In the genomic region with DNA sequence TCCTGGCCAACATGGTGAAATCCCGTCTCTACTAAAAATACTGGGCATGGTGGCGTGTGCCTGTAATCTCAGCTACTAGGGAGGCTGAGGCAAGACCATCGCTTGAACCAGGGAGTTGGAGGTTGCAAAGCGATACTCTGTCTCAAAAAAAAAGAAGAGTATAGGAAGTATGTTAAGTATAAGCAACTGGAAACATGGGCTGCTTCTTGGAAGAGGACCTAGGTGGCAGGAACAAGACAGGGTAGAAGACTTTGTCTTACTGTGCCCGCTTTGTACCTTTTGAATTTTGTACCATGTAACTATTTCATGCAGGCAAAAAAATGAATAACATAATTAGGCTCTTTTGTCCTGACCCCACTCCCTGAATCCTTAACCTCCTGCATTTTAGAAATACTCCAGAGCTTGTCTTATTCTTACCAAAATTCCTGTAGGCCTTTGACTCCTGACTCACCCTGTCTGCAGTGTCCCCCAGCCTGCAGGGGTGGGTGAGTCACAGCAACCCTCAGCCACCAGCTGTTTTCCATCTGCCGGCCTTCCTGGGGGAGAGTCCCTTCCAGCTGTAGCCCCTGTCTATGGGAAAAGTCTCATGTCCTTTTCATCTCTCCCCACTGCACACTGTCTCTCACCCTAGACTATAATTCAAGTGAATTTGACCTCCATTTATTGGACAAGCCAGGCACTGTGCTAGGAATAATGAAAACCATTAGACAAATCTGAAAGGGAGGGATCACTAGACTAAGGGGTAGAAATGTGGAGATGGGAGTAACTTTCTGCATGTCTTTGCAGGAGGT, we compare ENCODE assay signal across 10 cellular contexts. TPM values are rescaled to one million over a fixed set of nuclear protein-coding genes. Genes with fewer than 3 reads are reported as not detected.
DNase-seq lines count a peak whose midpoint lies in the region; TF ChIP-seq lines count a peak whose summit lies in the region.
"Had no signal": no experiment of that assay in that cellular context is flagged by ENCODE, and none has a peak within 500 bp of the region (broad histone marks: within the 10 kb centered on the region; RNA-seq: fewer than 3 reads in every experiment).

No MANE protein-coding gene starts in this region.

- H3K9me3 ChIP-seq in mesodermal cell (ENCODE audit: control insufficient read depth, low read length) = no peaks in the 10 kb centered on the region

- peaks cover 6% of the 10 kb centered on the region for H3K27me3 Mint-ChIP-seq in endothelial cell (ENCODE audit: unreplicated experiment)

- H3K4me1 Mint-ChIP-seq in endothelial cell (ENCODE audit: unreplicated experiment) = peaks cover 15% of the 10 kb centered on the region

- H3K4me3 Mint-ChIP-seq in endothelial cell (ENCODE audit: unreplicated experiment) = no peak overlapping the region
- H3K4me3 Mint-ChIP-seq: nephron progenitor cell had no signal

- H3K4me1 ChIP-seq in mesodermal cell (ENCODE audit: control insufficient read depth, insufficient read depth, low read length, poor library complexity, severe bottlenecking) = peaks cover 24% of the 10 kb centered on the region

- no peak overlapping the region for H3K4me3 ChIP-seq in AG09309 (ENCODE audit: control insufficient read depth, low read depth, low read length)
- H3K4me3 ChIP-seq in brain microvascular endothelial cell (ENCODE audit: low read depth, low read length) = no peak overlapping the region
- H3K4me3 ChIP-seq in mesodermal cell (ENCODE audit: extremely low read depth, insufficient read depth, low read length, poor library complexity, severe bottlenecking) = no peak overlapping the region

- H3K36me3 ChIP-seq in brain microvascular endothelial cell (replicated peaks) = no peaks in the 10 kb centered on the region
- H3K36me3 ChIP-seq in mesodermal cell (ENCODE audit: control insufficient read depth, insufficient read depth, low read length) = no peaks in the 10 kb centered on the region

- peak; percentile 68 for DNase-seq in AG09309 (ENCODE audit: low read depth)
- peak; percentile 46 for DNase-seq in HK-2 (ENCODE audit: unreplicated experiment)
- DNase-seq in brain microvascular endothelial cell = peak; percentile 92
- DNase-seq in caudate nucleus (lab: John Stamatoyannopoulos, UW) = no peak
- DNase-seq in NCI-H446 treated with DMSO at 0.1 percent for 48 hours (lab: John Stamatoyannopoulos, UW) = no peak
- no peak for DNase-seq in endothelial cell (ENCODE audit: low spot score)
- DNase-seq in NCI-H128 (lab: John Stamatoyannopoulos, UW; ENCODE audit: unreplicated experiment) = no peak
- DNase-seq: nephron progenitor cell had no signal

- H3K27ac ChIP-seq in brain microvascular endothelial cell (peak overlapping the region; percentile 95), mesodermal cell (ENCODE audit: low read depth, low read length, severe bottlenecking) (peak overlapping the region; percentile 93), caudate nucleus (ENCODE audit: low read depth, low read length) (no peak overlapping the region)
- H3K27ac ChIP-seq: VCaP had no signal

- H3K9me3 Mint-ChIP-seq in endothelial cell (ENCODE audit: unreplicated experiment) = no peaks in the 10 kb centered on the region

- in situ Hi-C loops in brain microvascular endothelial cell (cut with HindIII; ENCODE audit: low pct_ligation_motif_present, low sequenced_read_pairs) = no loop called here

- 76 to 78% methylated on average over 5 to 6 of the region's 6 CpGs for WGBS in mesodermal cell (ENCODE audit: insufficient coverage in 2 of 2), 2 experiments

- no peaks in the 10 kb centered on the region for H3K27me3 ChIP-seq in brain microvascular endothelial cell (replicated peaks)

- no peak for TF ChIP-seq CTCF in AG09309 (IDR thresholded peaks at IDR 0.05; ENCODE audit: control insufficient read depth, insufficient read depth, low read depth, low read length, missing control alignments)
- no peak for TF ChIP-seq CTCF in brain microvascular endothelial cell (IDR thresholded peaks at IDR 0.05; ENCODE audit: low read depth, low read length, missing control alignments)
- TF ChIP-seq CTCF in endothelial cell (IDR thresholded peaks at IDR 0.05; ENCODE audit: unreplicated experiment) = no peak

- no peaks in the 10 kb centered on the region for H3K36me3 Mint-ChIP-seq in endothelial cell (ENCODE audit: low read depth, unreplicated experiment)

- no peak overlapping the region for H3K27ac Mint-ChIP-seq in endothelial cell (ENCODE audit: unreplicated experiment)

RNA-seq across cellular contexts. Expression of a gene that starts 41.8 kb away (rescaled TPM):
- polyA plus RNA-seq in mesodermal cell (2013, experiment 1 of 2) = 68.8 TPM
- 64.2 TPM for polyA plus RNA-seq in mesodermal cell (2013, experiment 2 of 2)
- total RNA-seq in endothelial cell (ENCODE audit: unreplicated experiment) = 67.3 TPM

RNA-seq across cellular contexts. Expression of a gene that starts 51.9 kb away (rescaled TPM):
- 360 TPM for polyA plus RNA-seq in mesodermal cell (2013, experiment 1 of 2)
- 289 TPM for polyA plus RNA-seq in mesodermal cell (2013, experiment 2 of 2)
- total RNA-seq in endothelial cell (ENCODE audit: unreplicated experiment) = 931 TPM

Comparison
In these comparisons a context has a peak if more than half of its experiments do, and no peak if none do; other contexts are left out.
1. DNase-seq: peak in AG09309 (single experiment), HK-2 (single experiment) and brain microvascular endothelial cell (single experiment); none in caudate nucleus (0 of 61), NCI-H446 treated with DMSO at 0.1 percent for 48 hours (single experiment), endothelial cell (single experiment) and NCI-H128 (single experiment).